Comparison of ENCODE assay signal across 29 cellular contexts in genomic region chr3:183944790-183945189, GRCh38.
"Had no signal": no experiment of that assay in that cellular context is flagged by ENCODE, and none has a peak within 500 bp of the region (broad histone marks: within the 10 kb centered on the region; RNA-seq: fewer than 3 reads in every experiment).

No MANE protein-coding gene starts in this region.

- H3K36me3 ChIP-seq: prostate gland had no signal

- H3K9me3 Mint-ChIP-seq: endodermal cell; naive thymus-derived CD4-positive, alpha-beta T cell; nephron; stimulated activated naive CD8-positive, alpha-beta T cell treated with anti-CD3 and anti-CD28 coated beads, Interleukin-15, amount 100 ng/mL, for 72 hours had no signal

- ATAC-seq: foreskin keratinocyte; gastroesophageal sphincter; heart right ventricle; left cardiac atrium; left lung; naive thymus-derived CD4-positive, alpha-beta T cell; sciatic nerve; stimulated activated naive CD8-positive, alpha-beta T cell treated with anti-CD3 and anti-CD28 coated beads, Interleukin-15, amount 100 ng/mL, for 72 hours had no signal

- FAIRE-seq: endothelial cell of umbilical vein, islet of Langerhans had no signal

- H3K4me2 ChIP-seq: smooth muscle cell had no signal

- H3K27me3 Mint-ChIP-seq: naive thymus-derived CD4-positive, alpha-beta T cell; stimulated activated naive CD8-positive, alpha-beta T cell treated with anti-CD3 and anti-CD28 coated beads, Interleukin-15, amount 100 ng/mL, for 72 hours had no signal

- H3K4me1 Mint-ChIP-seq: endodermal cell; naive thymus-derived CD4-positive, alpha-beta T cell; nephron; stimulated activated naive CD8-positive, alpha-beta T cell treated with anti-CD3 and anti-CD28 coated beads, Interleukin-15, amount 100 ng/mL, for 72 hours had no signal

- H3K27ac ChIP-seq: esophagus muscularis mucosa, foreskin keratinocyte, gastroesophageal sphincter, heart right ventricle, left lung, prostate gland, right atrium auricular region, suprapubic skin, transverse colon, vagina had no signal

- H3K4me1 ChIP-seq: esophagus muscularis mucosa, foreskin keratinocyte, gastroesophageal sphincter, left lung, prostate gland, right atrium auricular region, suprapubic skin, transverse colon, vagina had no signal

- H3K9me3 ChIP-seq: esophagus muscularis mucosa, gastroesophageal sphincter, heart right ventricle, left lung, prostate gland, right atrium auricular region, suprapubic skin, transverse colon, vagina had no signal

- H3K27ac Mint-ChIP-seq: endodermal cell; naive thymus-derived CD4-positive, alpha-beta T cell; nephron had no signal

- H3K4me3 ChIP-seq: esophagus muscularis mucosa, gastroesophageal sphincter, heart right ventricle, left lung, prostate gland, right atrium auricular region, smooth muscle cell, suprapubic skin, transverse colon, vagina had no signal

- H3K27me3 ChIP-seq: esophagus muscularis mucosa, foreskin keratinocyte, gastroesophageal sphincter, heart right ventricle, left lung, right atrium auricular region, suprapubic skin, transverse colon, vagina had no signal

- H3K4me3 Mint-ChIP-seq: endodermal cell; naive thymus-derived CD4-positive, alpha-beta T cell; nephron; stimulated activated naive CD8-positive, alpha-beta T cell treated with anti-CD3 and anti-CD28 coated beads, Interleukin-15, amount 100 ng/mL, for 72 hours had no signal

- DNase-seq: effector CD8-positive, alpha-beta T cell; endodermal cell; foreskin keratinocyte; heart right ventricle; hippocampal formation; left cardiac atrium; left lung; mesenchymal stem cell; midbrain; naive thymus-derived CD4-positive, alpha-beta T cell; nucleus accumbens; stimulated activated CD4-positive, alpha-beta T cell treated with anti-CD3 and anti-CD28 coated beads, Interleukin-12 subunit alpha, Interleukin-12 subunit beta, amount 100 ng/mL, for 4 hours; stimulated activated CD4-positive, alpha-beta T cell treated with anti-CD3 and anti-CD28 coated beads, Interleukin-1b, Interleukin-23, amount 100 ng/mL, for 48 hours; stimulated activated CD4-positive, alpha-beta T cell treated with anti-CD3 and anti-CD28 coated beads, Interleukin-4, amount 100 ng/mL, for 1 hour; stimulated activated CD8-positive, alpha-beta memory T cell treated with anti-CD3 and anti-CD28 coated beads, Interleukin-4, amount 100 ng/mL, for 48 hours; stimulated activated naive CD4-positive, alpha-beta T cell; stimulated activated naive CD8-positive, alpha-beta T cell treated with anti-CD3 and anti-CD28 coated beads, Interleukin-15, amount 100 ng/mL, for 72 hours; transverse colon had no signal
